8 cellular contexts compared by ENCODE assay signal in genomic region chr16:18804540-18804939, GRCh38. TPM values are rescaled to one million over a fixed set of nuclear protein-coding genes. Genes with fewer than 3 reads are reported as not detected.
A peak's percentile ranks its signal among the peaks of the same experiment; 100 is the strongest.
DNase-seq lines count a peak whose midpoint lies in the region; ATAC-seq, FAIRE-seq and TF ChIP-seq lines count a peak whose summit lies in the region.

No MANE protein-coding gene starts in this region.

- H3K4me1 ChIP-seq in Panc1 (ENCODE audit: control insufficient read depth, insufficient read depth, low read length) (peaks cover 39% of the 10 kb centered on the region), H1 (replicated peaks in 1 of 4; ENCODE audit: control insufficient read depth in 3 of 4, insufficient read depth in 4 of 4, low read length in 3 of 4) (peaks cover 4 to 11% (median 8%) of the 10 kb centered on the region in 4 experiments; a peak in 5 of 7 replicates), skeletal muscle satellite cell (ENCODE audit: control insufficient read depth, insufficient read depth, low read length) (peaks cover 28% of the 10 kb centered on the region)

- no peak overlapping the region for H2BK15ac ChIP-seq in H1 (ENCODE audit: low read length)

- H3K9ac ChIP-seq in H1 (replicated peaks in 1 of 4; ENCODE audit: extremely low read depth in 1 of 4, low read depth in 3 of 4, low read length in 3 of 4) (no peak overlapping the region), skeletal muscle satellite cell (ENCODE audit: low read depth, low read length) (peak overlapping the region; percentile 55)

- POLR2A ChIA-PET in Panc1 (lab: Charles Lee), result interaction anchor here (0.7 kb wide), 1 partner anchor 15 kb away, joined by 3 read pairs; no protein-coding TSS in a partner anchor
- POLR2A ChIA-PET in H1 (lab: Charles Lee; ENCODE audit: partially characterized antibody), result interaction anchor here (1.8 to 14.8 kb wide), 3 partner anchors 14 to 23 kb away, joined by 4 to 503 read pairs (median 7); partner anchors contain the start of gene RPS15A

- H3K9me3 ChIP-seq in Panc1 (ENCODE audit: control insufficient read depth, insufficient read depth, low read depth, low read length), result no peaks in the 10 kb centered on the region
- H3K9me3 ChIP-seq in H1 (ENCODE audit: insufficient read depth in 2 of 2, low read depth in 1 of 2, low read length in 1 of 2), result no peaks in the 10 kb centered on the region; a peak in 1 of 4 replicates
- H3K9me3 ChIP-seq in skeletal muscle satellite cell (replicated peaks; ENCODE audit: low read length), result no peaks in the 10 kb centered on the region

- H3K79me1 ChIP-seq in H1 (ENCODE audit: low read depth, low read length), result no peaks in the 10 kb centered on the region; the same call in 1 of the 2 replicates

- no peak for TF ChIP-seq RAD21 in H1 (IDR thresholded peaks at IDR 0.05 in 1 of 2, conservative IDR thresholded peaks at IDR 0.05 in 1 of 2; ENCODE audit: low read depth in 2 of 2, low read length in 2 of 2)

- no peak for TF ChIP-seq POLR2A in H1 (IDR thresholded peaks at IDR 0.05; ENCODE audit: control extremely low read depth in 1 of 2, low read depth in 2 of 2, low read length in 2 of 2)

- peaks cover 2 to 3% of the 10 kb centered on the region in 2 experiments for H4K20me1 ChIP-seq in H1 (replicated peaks in 1 of 2; ENCODE audit: control insufficient read depth in 1 of 2, insufficient read depth in 2 of 2, low read length in 2 of 2)

- WGBS in H1 (ENCODE audit: extremely low coverage in 1 of 2, insufficient coverage in 1 of 2, insufficient read length in 1 of 2, insufficient replicate concordance in 2 of 2, low coverage in 1 of 2, low lambda C conversion rate in 2 of 2, missing lambda C conversion rate in 1 of 2), 2 experiments, result 67% methylated on average over 3 of the region's 3 CpGs; no CpG with 5 or more reads in 1 of the 2 experiments

- H3K4ac ChIP-seq in H1 (replicated peaks; ENCODE audit: insufficient read length, low read depth, low read length), result no peak overlapping the region

- H3K18ac ChIP-seq in H1 (ENCODE audit: extremely low read depth, low read length), result no peak overlapping the region

- H3K4me3 Mint-ChIP-seq in T-helper 1 cell treated with Interleukin-12 subunit alpha and Interleukin-12 subunit beta and Interleukin-4 antibody, amounts not matched to agents 30 μg/mL and 1 μg/mL, for 36 hours, result no peak overlapping the region

- H3K36me3 Mint-ChIP-seq in T-helper 1 cell treated with Interleukin-12 subunit alpha and Interleukin-12 subunit beta and Interleukin-4 antibody, amounts not matched to agents 30 μg/mL and 1 μg/mL, for 36 hours (ENCODE audit: low read depth), result peaks cover 44% of the 10 kb centered on the region

- H2BK20ac ChIP-seq in H1 (ENCODE audit: low read length), result no peak overlapping the region

- no peak overlapping the region for H4K91ac ChIP-seq in H1 (replicated peaks; ENCODE audit: insufficient read length, low read length)

- no peak overlapping the region for H2AK5ac ChIP-seq in H1 (ENCODE audit: low read depth, low read length)

- peaks cover 16 to 19% of the 10 kb centered on the region in 2 experiments for H3K79me2 ChIP-seq in H1 (ENCODE audit: control insufficient read depth in 1 of 2, insufficient read depth in 2 of 2, low read length in 2 of 2)

- FAIRE-seq in H1 (lab: Jason Lieb, UNC), result no peak

- H3K56ac ChIP-seq in H1 (replicated peaks; ENCODE audit: insufficient read length, low read depth, low read length), result no peak overlapping the region

- no peak overlapping the region for H2AFZ ChIP-seq in H1 (ENCODE audit: low read length)

- H4K5ac ChIP-seq in H1 (ENCODE audit: insufficient read length, low read depth, low read length), result no peak overlapping the region

- peaks cover 47% of the 10 kb centered on the region for H3K4me1 Mint-ChIP-seq in T-helper 1 cell treated with Interleukin-12 subunit alpha and Interleukin-12 subunit beta and Interleukin-4 antibody, amounts not matched to agents 30 μg/mL and 1 μg/mL, for 36 hours (ENCODE audit: low read depth)

- H2BK12ac ChIP-seq in H1 (ENCODE audit: low read depth, low read length), result no peak overlapping the region

- H3K27me3 ChIP-seq in Panc1 (ENCODE audit: control insufficient read depth, insufficient read depth, low read length) (no peaks in the 10 kb centered on the region), H1 (replicated peaks in 1 of 4; ENCODE audit: control insufficient read depth in 3 of 4, extremely low read depth in 1 of 4, insufficient read depth in 3 of 4, low read length in 3 of 4) (no peaks in the 10 kb centered on the region), skeletal muscle satellite cell (ENCODE audit: control insufficient read depth, insufficient read depth, low read length) (no peaks in the 10 kb centered on the region)

- intact Hi-C loops in Panc1 (cut with micrococcal nuclease; ENCODE audit: unreplicated experiment), result no loop called here

- no peak overlapping the region for H2BK120ac ChIP-seq in H1 (replicated peaks; ENCODE audit: low read depth, low read length)

- peaks cover 3% of the 10 kb centered on the region; the same call in 1 of the 2 replicates for H3K23me2 ChIP-seq in H1 (ENCODE audit: low read depth, low read length)

- H3K9me3 Mint-ChIP-seq in T-helper 1 cell treated with Interleukin-12 subunit alpha and Interleukin-12 subunit beta and Interleukin-4 antibody, amounts not matched to agents 30 μg/mL and 1 μg/mL, for 36 hours, result no peaks in the 10 kb centered on the region

- ATAC-seq in Panc1 (no peak), GM19351 (IDR thresholded peaks at IDR 0.05; ENCODE audit: unreplicated experiment) (no peak)

- TF ChIP-seq EP300 in H1 (IDR thresholded peaks at IDR 0.05; ENCODE audit: borderline replicate concordance in 1 of 2, low read depth in 2 of 2, low read length in 2 of 2), result no peak

- no peak overlapping the region for H4K8ac ChIP-seq in H1 (ENCODE audit: extremely low read depth, insufficient read depth, low read length)

- H3K36me3 ChIP-seq in Panc1 (ENCODE audit: control insufficient read depth, insufficient read depth, low read length) (peaks cover 27% of the 10 kb centered on the region), H1 (ENCODE audit: control insufficient read depth in 2 of 4, insufficient read depth in 4 of 4, low read length in 3 of 4) (peaks cover 7 to 24% (median 15%) of the 10 kb centered on the region in 4 experiments), skeletal muscle satellite cell (ENCODE audit: insufficient read depth, low read length) (peaks cover 35% of the 10 kb centered on the region)

- CTCF ChIA-PET in Panc1 (lab: Charles Lee) (no interaction called here), H1 (lab: Charles Lee; ENCODE audit: partially characterized antibody) (interaction anchor here (1.0 kb wide), 1 partner anchor 16 kb away, joined by 3 read pairs; no protein-coding TSS in a partner anchor)

- peak overlapping the region; percentile 93 for H3K27ac ChIP-seq in Panc1 (ENCODE audit: low read length)
- no peak overlapping the region for H3K27ac ChIP-seq in H1 (ENCODE audit: low read depth, low read length)

- H3K14ac ChIP-seq in H1 (ENCODE audit: insufficient read length), result no peak overlapping the region

- H3K27me3 Mint-ChIP-seq in T-helper 1 cell treated with Interleukin-12 subunit alpha and Interleukin-12 subunit beta and Interleukin-4 antibody, amounts not matched to agents 30 μg/mL and 1 μg/mL, for 36 hours (ENCODE audit: low read depth), result no peaks in the 10 kb centered on the region

- no peak for DNase-seq in T-helper 1 cell
- DNase-seq in Panc1 (ENCODE audit: low read depth, low spot score), result no peak
- no peak for DNase-seq in H1 (ENCODE audit: low read depth in 1 of 2, low spot score in 2 of 2)
- DNase-seq in DMS79 (lab: John Stamatoyannopoulos, UW), result no peak
- no peak for DNase-seq in NCI-H748 treated with DMSO at 0.1 percent for 48 hours (lab: John Stamatoyannopoulos, UW)

- no peak overlapping the region for H3K23ac ChIP-seq in H1 (ENCODE audit: insufficient read length)

- H2BK5ac ChIP-seq in H1 (ENCODE audit: low read depth, low read length), result no peak overlapping the region

- in situ Hi-C loops in Panc1 (cut with HindIII; ENCODE audit: low pct_unique_long_range_greater_than_20kb, low sequenced_read_pairs), result no loop called here

- no peak for TF ChIP-seq CTCF in Panc1 (IDR thresholded peaks at IDR 0.05)
- TF ChIP-seq CTCF in H1 (IDR thresholded peaks at IDR 0.05; ENCODE audit: control extremely low read depth in 1 of 3, insufficient read depth in 1 of 3, low read depth in 1 of 3, low read length in 3 of 3), result no peak

- no peak overlapping the region for H3K4me2 ChIP-seq in H1 (ENCODE audit: insufficient read depth in 1 of 2, low read depth in 2 of 2, low read length in 2 of 2)
- peak overlapping the region; percentile 56 for H3K4me2 ChIP-seq in skeletal muscle satellite cell (ENCODE audit: low read length)

- no TSS peak for BruUV-seq in Panc1 (replicated peaks; lab: Mats Ljungman, UMichigan)

- H3K4me3 ChIP-seq in Panc1 (ENCODE audit: low read depth in 2 of 2, low read length in 2 of 2), result peak overlapping the region in 1 of 2 experiments; percentile 1; a peak in 1 of 4 replicates
- H3K4me3 ChIP-seq in H1 (ENCODE audit: extremely low read depth in 1 of 4, insufficient read depth in 2 of 4, low read depth in 3 of 4, low read length in 4 of 4), result 0 out of 8 replicates have a peak overlapping the region, but pooled peaks of 1 of the 4 experiments have one; percentile 2
- H3K4me3 ChIP-seq in skeletal muscle satellite cell (ENCODE audit: low read length), result no peak overlapping the region

- H3K27ac Mint-ChIP-seq in T-helper 1 cell treated with Interleukin-12 subunit alpha and Interleukin-12 subunit beta and Interleukin-4 antibody, amounts not matched to agents 30 μg/mL and 1 μg/mL, for 36 hours, result peak overlapping the region; percentile 95

RNA-seq across cellular contexts. Expression of gene ARL6IP1, which starts 3.2 kb away (rescaled TPM):
- total RNA-seq in Panc1 (2021; ENCODE audit: unreplicated experiment), result 343 TPM
- 339 TPM for polyA plus RNA-seq in Panc1 (2012; ENCODE audit: insufficient read length)
- 154 and 162 TPM in 2 replicates for total RNA-seq in H1 (2021; fragmentation: NEBNext Ultra II Directional; extraction: Animal tissue kit (Norgen Biotek cat#: 25700))
- polyA plus RNA-seq in H1 (2011; rRNA removed), result 112 and 170 TPM in 2 replicates
- 202 TPM for polyA plus RNA-seq in H1 (2011; cell fraction: cytosol; rRNA removed)
- polyA plus RNA-seq in H1 (2011; cell fraction: nucleus; rRNA removed), result 30.6 TPM
- polyA plus RNA-seq in H1 (2012, experiment 1 of 2), result 153 to 233 TPM (median 162 TPM) in 4 replicates
- 15.4 TPM for polyA plus RNA-seq in H1 (2012, experiment 2 of 2)
- polyA plus RNA-seq in H1 (2013, experiment 1 of 2), result 274 TPM
- 365 TPM for polyA plus RNA-seq in H1 (2013, experiment 2 of 2)
- polyA minus RNA-seq in H1 (2011; rRNA and poly(A)+ RNA removed), result 155 and 186 TPM in 2 replicates
- 128 TPM for polyA minus RNA-seq in H1 (2011; cell fraction: cytosol; rRNA and poly(A)+ RNA removed)
- polyA minus RNA-seq in H1 (2011; cell fraction: nucleus; rRNA and poly(A)+ RNA removed), result 88.9 TPM
- 155 and 185 TPM in 2 replicates for total RNA-seq in skeletal muscle satellite cell (2012; rRNA removed)

RNA-seq across cellular contexts. Expression of gene RPS15A, which starts 14.4 kb away (rescaled TPM):
- 1,366 TPM for total RNA-seq in Panc1 (2021; ENCODE audit: unreplicated experiment)
- polyA plus RNA-seq in Panc1 (2012; ENCODE audit: insufficient read length), result 1,339 TPM
- 1,784 TPM in 2 replicates for total RNA-seq in H1 (2021; fragmentation: NEBNext Ultra II Directional; extraction: Animal tissue kit (Norgen Biotek cat#: 25700))
- polyA plus RNA-seq in H1 (2011; rRNA removed), result 3,630 and 5,666 TPM in 2 replicates
- 6,216 TPM for polyA plus RNA-seq in H1 (2011; cell fraction: cytosol; rRNA removed)
- 1,127 TPM for polyA plus RNA-seq in H1 (2011; cell fraction: nucleus; rRNA removed)
- polyA plus RNA-seq in H1 (2012, experiment 1 of 2), result 3,050 to 3,930 TPM (median 3,493 TPM) in 4 replicates
- 17,747 TPM for polyA plus RNA-seq in H1 (2012, experiment 2 of 2)
- 4,503 TPM for polyA plus RNA-seq in H1 (2013, experiment 1 of 2)
- polyA plus RNA-seq in H1 (2013, experiment 2 of 2), result 4,365 TPM
- polyA minus RNA-seq in H1 (2011; rRNA and poly(A)+ RNA removed), result 1,065 and 1,776 TPM in 2 replicates
- 353 TPM for polyA minus RNA-seq in H1 (2011; cell fraction: cytosol; rRNA and poly(A)+ RNA removed)
- 644 TPM for polyA minus RNA-seq in H1 (2011; cell fraction: nucleus; rRNA and poly(A)+ RNA removed)
- total RNA-seq in skeletal muscle satellite cell (2012; rRNA removed), result 1,057 and 1,884 TPM in 2 replicates
